In the genomic region with DNA sequence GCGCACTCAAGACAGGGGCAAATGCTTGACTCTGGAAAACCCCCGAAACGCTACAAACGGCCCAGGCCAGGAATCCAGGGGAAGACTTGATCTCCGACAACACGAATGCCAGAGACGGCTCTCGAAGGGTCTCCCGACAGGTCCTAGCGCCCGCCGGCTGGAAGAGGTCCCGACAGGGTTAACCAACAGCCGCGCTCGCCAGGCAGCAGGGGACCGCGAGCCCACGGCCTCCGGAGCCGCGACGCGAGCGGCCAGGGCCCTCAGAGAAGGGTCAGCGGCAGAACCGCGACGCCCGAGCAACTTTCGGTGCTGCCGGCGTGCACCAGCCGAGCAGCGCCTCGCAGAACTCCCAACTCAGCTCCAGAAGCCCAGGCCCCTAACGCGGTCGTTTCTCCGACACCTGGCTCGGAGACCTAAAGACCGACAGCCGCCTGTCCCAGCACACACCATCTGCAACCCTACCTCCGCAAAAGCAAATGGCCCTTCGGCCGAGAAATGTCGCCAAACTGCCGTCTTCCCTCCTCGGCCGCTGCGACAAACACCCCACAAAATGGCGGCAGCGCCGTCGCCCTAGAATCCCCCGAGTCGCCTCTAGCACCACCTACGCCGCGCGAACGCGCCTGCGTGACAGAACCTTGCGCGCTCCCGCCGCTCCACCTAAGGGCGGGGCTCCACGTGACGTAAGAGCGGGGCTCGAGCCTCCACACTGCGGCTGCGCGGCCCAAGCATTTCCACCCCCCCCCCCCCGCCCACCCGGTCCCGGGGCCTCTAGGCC, we compare ENCODE assay signal across 1 cellular context.
TF ChIP-seq lines count a peak whose summit lies in the region.

A gene (minus strand): TSS at position 567 of the 775 bp plus-strand sequence. CDS start 3,634 bp downstream, outside the sequence.

TF ChIP-seq in WTC11, 78 proteins besides CTCF, POLR2A, EP300 and RAD21 (continued from another document and continues in another):
- TF ChIP-seq, protein P1, sequence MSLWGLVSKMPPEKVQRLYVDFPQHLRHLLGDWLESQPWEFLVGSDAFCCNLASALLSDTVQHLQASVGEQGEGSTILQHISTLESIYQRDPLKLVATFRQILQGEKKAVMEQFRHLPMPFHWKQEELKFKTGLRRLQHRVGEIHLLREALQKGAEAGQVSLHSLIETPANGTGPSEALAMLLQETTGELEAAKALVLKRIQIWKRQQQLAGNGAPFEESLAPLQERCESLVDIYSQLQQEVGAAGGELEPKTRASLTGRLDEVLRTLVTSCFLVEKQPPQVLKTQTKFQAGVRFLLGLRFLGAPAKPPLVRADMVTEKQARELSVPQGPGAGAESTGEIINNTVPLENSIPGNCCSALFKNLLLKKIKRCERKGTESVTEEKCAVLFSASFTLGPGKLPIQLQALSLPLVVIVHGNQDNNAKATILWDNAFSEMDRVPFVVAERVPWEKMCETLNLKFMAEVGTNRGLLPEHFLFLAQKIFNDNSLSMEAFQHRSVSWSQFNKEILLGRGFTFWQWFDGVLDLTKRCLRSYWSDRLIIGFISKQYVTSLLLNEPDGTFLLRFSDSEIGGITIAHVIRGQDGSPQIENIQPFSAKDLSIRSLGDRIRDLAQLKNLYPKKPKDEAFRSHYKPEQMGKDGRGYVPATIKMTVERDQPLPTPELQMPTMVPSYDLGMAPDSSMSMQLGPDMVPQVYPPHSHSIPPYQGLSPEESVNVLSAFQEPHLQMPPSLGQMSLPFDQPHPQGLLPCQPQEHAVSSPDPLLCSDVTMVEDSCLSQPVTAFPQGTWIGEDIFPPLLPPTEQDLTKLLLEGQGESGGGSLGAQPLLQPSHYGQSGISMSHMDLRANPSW (CRISPR knock-in tag; conservative IDR thresholded peaks at IDR 0.05; ENCODE audit: low read depth): no peak
- TF ChIP-seq, protein P2, sequence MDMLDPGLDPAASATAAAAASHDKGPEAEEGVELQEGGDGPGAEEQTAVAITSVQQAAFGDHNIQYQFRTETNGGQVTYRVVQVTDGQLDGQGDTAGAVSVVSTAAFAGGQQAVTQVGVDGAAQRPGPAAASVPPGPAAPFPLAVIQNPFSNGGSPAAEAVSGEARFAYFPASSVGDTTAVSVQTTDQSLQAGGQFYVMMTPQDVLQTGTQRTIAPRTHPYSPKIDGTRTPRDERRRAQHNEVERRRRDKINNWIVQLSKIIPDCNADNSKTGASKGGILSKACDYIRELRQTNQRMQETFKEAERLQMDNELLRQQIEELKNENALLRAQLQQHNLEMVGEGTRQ (CRISPR knock-in tag; IDR thresholded peaks at IDR 0.05): peak; percentile 92
- TF ChIP-seq ELF4 (CRISPR knock-in tag; IDR thresholded peaks at IDR 0.05; ENCODE audit: low read depth) (no peak), SOX15 (CRISPR knock-in tag; IDR thresholded peaks at IDR 0.05) (no peak), KAT7 (CRISPR knock-in tag; IDR thresholded peaks at IDR 0.05; ENCODE audit: borderline replicate concordance) (no peak), ZNF416 (CRISPR knock-in tag; IDR thresholded peaks at IDR 0.05) (no peak), NR3C1 (CRISPR knock-in tag; conservative IDR thresholded peaks at IDR 0.05; ENCODE audit: low read depth) (no peak; the same call in 1 of the 2 replicates), TP53 (CRISPR knock-in tag; IDR thresholded peaks at IDR 0.05) (peak; percentile 71; the same call in 1 of the 2 replicates), TCF7 (CRISPR knock-in tag; IDR thresholded peaks at IDR 0.05; ENCODE audit: low read depth) (no peak), ZNF317 (CRISPR knock-in tag; IDR thresholded peaks at IDR 0.05; ENCODE audit: borderline replicate concordance, low read depth) (no peak; the same call in 1 of the 2 replicates), PRRX2 (CRISPR knock-in tag; IDR thresholded peaks at IDR 0.05) (no peak), FOXP1 (CRISPR knock-in tag; IDR thresholded peaks at IDR 0.05; ENCODE audit: borderline replicate concordance) (no peak), NFE2L1 (CRISPR knock-in tag; IDR thresholded peaks at IDR 0.05) (no peak), ZNF263 (CRISPR knock-in tag; IDR thresholded peaks at IDR 0.05; ENCODE audit: low read depth) (no peak), ZNF671 (CRISPR knock-in tag; IDR thresholded peaks at IDR 0.05) (no peak), JUN (CRISPR knock-in tag; IDR thresholded peaks at IDR 0.05) (no peak), HMGA2 (CRISPR knock-in tag; IDR thresholded peaks at IDR 0.05) (no peak), TEAD1 (CRISPR knock-in tag; IDR thresholded peaks at IDR 0.05) (no peak; the same call in 1 of the 2 replicates), SMAD4 (CRISPR knock-in tag; IDR thresholded peaks at IDR 0.05) (no peak), CREB1 (CRISPR knock-in tag; IDR thresholded peaks at IDR 0.05) (no peak), SP1 (CRISPR knock-in tag; conservative IDR thresholded peaks at IDR 0.05) (peak; percentile 38; the same call in 1 of the 2 replicates)
- TF ChIP-seq, protein P3, sequence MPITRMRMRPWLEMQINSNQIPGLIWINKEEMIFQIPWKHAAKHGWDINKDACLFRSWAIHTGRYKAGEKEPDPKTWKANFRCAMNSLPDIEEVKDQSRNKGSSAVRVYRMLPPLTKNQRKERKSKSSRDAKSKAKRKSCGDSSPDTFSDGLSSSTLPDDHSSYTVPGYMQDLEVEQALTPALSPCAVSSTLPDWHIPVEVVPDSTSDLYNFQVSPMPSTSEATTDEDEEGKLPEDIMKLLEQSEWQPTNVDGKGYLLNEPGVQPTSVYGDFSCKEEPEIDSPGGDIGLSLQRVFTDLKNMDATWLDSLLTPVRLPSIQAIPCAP (CRISPR knock-in tag; IDR thresholded peaks at IDR 0.05): no peak
- TF ChIP-seq, protein P4, sequence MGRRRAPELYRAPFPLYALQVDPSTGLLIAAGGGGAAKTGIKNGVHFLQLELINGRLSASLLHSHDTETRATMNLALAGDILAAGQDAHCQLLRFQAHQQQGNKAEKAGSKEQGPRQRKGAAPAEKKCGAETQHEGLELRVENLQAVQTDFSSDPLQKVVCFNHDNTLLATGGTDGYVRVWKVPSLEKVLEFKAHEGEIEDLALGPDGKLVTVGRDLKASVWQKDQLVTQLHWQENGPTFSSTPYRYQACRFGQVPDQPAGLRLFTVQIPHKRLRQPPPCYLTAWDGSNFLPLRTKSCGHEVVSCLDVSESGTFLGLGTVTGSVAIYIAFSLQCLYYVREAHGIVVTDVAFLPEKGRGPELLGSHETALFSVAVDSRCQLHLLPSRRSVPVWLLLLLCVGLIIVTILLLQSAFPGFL (CRISPR knock-in tag; IDR thresholded peaks at IDR 0.05; ENCODE audit: borderline replicate concordance): no peak
- TF ChIP-seq, protein P5, sequence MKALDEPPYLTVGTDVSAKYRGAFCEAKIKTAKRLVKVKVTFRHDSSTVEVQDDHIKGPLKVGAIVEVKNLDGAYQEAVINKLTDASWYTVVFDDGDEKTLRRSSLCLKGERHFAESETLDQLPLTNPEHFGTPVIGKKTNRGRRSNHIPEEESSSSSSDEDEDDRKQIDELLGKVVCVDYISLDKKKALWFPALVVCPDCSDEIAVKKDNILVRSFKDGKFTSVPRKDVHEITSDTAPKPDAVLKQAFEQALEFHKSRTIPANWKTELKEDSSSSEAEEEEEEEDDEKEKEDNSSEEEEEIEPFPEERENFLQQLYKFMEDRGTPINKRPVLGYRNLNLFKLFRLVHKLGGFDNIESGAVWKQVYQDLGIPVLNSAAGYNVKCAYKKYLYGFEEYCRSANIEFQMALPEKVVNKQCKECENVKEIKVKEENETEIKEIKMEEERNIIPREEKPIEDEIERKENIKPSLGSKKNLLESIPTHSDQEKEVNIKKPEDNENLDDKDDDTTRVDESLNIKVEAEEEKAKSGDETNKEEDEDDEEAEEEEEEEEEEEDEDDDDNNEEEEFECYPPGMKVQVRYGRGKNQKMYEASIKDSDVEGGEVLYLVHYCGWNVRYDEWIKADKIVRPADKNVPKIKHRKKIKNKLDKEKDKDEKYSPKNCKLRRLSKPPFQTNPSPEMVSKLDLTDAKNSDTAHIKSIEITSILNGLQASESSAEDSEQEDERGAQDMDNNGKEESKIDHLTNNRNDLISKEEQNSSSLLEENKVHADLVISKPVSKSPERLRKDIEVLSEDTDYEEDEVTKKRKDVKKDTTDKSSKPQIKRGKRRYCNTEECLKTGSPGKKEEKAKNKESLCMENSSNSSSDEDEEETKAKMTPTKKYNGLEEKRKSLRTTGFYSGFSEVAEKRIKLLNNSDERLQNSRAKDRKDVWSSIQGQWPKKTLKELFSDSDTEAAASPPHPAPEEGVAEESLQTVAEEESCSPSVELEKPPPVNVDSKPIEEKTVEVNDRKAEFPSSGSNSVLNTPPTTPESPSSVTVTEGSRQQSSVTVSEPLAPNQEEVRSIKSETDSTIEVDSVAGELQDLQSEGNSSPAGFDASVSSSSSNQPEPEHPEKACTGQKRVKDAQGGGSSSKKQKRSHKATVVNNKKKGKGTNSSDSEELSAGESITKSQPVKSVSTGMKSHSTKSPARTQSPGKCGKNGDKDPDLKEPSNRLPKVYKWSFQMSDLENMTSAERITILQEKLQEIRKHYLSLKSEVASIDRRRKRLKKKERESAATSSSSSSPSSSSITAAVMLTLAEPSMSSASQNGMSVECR (CRISPR knock-in tag; IDR thresholded peaks at IDR 0.05; ENCODE audit: borderline replicate concordance): no peak
- TF ChIP-seq, protein P6, sequence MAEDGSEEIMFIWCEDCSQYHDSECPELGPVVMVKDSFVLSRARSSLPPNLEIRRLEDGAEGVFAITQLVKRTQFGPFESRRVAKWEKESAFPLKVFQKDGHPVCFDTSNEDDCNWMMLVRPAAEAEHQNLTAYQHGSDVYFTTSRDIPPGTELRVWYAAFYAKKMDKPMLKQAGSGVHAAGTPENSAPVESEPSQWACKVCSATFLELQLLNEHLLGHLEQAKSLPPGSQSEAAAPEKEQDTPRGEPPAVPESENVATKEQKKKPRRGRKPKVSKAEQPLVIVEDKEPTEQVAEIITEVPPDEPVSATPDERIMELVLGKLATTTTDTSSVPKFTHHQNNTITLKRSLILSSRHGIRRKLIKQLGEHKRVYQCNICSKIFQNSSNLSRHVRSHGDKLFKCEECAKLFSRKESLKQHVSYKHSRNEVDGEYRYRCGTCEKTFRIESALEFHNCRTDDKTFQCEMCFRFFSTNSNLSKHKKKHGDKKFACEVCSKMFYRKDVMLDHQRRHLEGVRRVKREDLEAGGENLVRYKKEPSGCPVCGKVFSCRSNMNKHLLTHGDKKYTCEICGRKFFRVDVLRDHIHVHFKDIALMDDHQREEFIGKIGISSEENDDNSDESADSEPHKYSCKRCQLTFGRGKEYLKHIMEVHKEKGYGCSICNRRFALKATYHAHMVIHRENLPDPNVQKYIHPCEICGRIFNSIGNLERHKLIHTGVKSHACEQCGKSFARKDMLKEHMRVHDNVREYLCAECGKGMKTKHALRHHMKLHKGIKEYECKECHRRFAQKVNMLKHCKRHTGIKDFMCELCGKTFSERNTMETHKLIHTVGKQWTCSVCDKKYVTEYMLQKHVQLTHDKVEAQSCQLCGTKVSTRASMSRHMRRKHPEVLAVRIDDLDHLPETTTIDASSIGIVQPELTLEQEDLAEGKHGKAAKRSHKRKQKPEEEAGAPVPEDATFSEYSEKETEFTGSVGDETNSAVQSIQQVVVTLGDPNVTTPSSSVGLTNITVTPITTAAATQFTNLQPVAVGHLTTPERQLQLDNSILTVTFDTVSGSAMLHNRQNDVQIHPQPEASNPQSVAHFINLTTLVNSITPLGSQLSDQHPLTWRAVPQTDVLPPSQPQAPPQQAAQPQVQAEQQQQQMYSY (CRISPR knock-in tag; IDR thresholded peaks at IDR 0.05): no peak
- TF ChIP-seq, protein P7, sequence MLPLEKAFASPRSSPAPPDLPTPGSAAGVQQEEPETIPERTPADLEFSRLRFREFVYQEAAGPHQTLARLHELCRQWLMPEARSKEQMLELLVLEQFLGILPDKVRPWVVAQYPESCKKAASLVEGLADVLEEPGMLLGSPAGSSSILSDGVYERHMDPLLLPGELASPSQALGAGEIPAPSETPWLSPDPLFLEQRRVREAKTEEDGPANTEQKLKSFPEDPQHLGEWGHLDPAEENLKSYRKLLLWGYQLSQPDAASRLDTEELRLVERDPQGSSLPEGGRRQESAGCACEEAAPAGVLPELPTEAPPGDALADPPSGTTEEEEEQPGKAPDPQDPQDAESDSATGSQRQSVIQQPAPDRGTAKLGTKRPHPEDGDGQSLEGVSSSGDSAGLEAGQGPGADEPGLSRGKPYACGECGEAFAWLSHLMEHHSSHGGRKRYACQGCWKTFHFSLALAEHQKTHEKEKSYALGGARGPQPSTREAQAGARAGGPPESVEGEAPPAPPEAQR (CRISPR knock-in tag; IDR thresholded peaks at IDR 0.05): no peak
- TF ChIP-seq, protein P8, sequence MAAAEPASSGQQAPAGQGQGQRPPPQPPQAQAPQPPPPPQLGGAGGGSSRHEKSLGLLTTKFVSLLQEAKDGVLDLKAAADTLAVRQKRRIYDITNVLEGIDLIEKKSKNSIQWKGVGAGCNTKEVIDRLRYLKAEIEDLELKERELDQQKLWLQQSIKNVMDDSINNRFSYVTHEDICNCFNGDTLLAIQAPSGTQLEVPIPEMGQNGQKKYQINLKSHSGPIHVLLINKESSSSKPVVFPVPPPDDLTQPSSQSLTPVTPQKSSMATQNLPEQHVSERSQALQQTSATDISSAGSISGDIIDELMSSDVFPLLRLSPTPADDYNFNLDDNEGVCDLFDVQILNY (CRISPR knock-in tag; IDR thresholded peaks at IDR 0.05): peak; percentile 54; the same call in 1 of the 2 replicates
- TF ChIP-seq, protein P9, sequence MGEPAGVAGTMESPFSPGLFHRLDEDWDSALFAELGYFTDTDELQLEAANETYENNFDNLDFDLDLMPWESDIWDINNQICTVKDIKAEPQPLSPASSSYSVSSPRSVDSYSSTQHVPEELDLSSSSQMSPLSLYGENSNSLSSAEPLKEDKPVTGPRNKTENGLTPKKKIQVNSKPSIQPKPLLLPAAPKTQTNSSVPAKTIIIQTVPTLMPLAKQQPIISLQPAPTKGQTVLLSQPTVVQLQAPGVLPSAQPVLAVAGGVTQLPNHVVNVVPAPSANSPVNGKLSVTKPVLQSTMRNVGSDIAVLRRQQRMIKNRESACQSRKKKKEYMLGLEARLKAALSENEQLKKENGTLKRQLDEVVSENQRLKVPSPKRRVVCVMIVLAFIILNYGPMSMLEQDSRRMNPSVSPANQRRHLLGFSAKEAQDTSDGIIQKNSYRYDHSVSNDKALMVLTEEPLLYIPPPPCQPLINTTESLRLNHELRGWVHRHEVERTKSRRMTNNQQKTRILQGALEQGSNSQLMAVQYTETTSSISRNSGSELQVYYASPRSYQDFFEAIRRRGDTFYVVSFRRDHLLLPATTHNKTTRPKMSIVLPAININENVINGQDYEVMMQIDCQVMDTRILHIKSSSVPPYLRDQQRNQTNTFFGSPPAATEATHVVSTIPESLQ (CRISPR knock-in tag; IDR thresholded peaks at IDR 0.05): no peak
- TF ChIP-seq, protein P10, sequence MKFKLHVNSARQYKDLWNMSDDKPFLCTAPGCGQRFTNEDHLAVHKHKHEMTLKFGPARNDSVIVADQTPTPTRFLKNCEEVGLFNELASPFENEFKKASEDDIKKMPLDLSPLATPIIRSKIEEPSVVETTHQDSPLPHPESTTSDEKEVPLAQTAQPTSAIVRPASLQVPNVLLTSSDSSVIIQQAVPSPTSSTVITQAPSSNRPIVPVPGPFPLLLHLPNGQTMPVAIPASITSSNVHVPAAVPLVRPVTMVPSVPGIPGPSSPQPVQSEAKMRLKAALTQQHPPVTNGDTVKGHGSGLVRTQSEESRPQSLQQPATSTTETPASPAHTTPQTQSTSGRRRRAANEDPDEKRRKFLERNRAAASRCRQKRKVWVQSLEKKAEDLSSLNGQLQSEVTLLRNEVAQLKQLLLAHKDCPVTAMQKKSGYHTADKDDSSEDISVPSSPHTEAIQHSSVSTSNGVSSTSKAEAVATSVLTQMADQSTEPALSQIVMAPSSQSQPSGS (CRISPR knock-in tag; IDR thresholded peaks at IDR 0.05; ENCODE audit: borderline replicate concordance, low read depth): no peak
- TF ChIP-seq, protein P11, sequence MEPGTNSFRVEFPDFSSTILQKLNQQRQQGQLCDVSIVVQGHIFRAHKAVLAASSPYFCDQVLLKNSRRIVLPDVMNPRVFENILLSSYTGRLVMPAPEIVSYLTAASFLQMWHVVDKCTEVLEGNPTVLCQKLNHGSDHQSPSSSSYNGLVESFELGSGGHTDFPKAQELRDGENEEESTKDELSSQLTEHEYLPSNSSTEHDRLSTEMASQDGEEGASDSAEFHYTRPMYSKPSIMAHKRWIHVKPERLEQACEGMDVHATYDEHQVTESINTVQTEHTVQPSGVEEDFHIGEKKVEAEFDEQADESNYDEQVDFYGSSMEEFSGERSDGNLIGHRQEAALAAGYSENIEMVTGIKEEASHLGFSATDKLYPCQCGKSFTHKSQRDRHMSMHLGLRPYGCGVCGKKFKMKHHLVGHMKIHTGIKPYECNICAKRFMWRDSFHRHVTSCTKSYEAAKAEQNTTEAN (CRISPR knock-in tag; IDR thresholded peaks at IDR 0.05): no peak
